ENCODE assay signal across 12 cellular contexts in the genomic region with DNA sequence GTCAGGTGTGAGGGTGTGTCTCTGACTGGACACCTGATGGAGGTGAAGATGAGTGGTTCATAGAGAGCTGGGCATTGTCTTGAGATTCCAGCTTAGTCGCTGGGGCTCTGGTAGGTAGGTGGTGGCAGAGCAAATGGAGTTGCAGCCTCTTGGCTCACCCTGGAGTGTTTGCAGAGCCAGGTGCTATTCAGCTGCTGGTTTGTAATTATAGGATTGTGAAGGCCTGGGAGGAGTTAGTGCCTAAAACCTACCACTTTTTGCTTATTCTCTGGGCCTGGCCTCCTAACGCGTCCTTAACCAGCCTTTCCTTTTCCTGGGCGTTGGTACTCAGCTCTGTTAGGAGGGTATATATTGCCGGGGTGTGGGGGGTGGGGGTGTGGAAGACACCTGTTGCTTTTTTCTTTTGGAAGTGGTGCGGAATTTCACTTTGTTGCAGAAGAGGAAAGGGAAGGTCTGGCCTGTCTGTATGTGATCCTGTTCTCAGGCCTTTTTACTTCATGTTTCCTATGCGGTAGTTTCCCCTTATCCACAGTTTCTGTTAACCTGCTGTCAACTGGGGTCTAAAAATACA. TPM values are rescaled to one million over a fixed set of nuclear protein-coding genes. Genes with fewer than 3 reads are reported as not detected.
DNase-seq lines count a peak whose midpoint lies in the region; ATAC-seq, FAIRE-seq and TF ChIP-seq lines count a peak whose summit lies in the region.
"Had no signal": no experiment of that assay in that cellular context is flagged by ENCODE, and none has a peak within 500 bp of the region (broad histone marks: within the 10 kb centered on the region; RNA-seq: fewer than 3 reads in every experiment).

No MANE protein-coding gene starts in this region.

- no peak overlapping the region for H3K18ac ChIP-seq in mesenchymal stem cell (ENCODE audit: low read depth in 1 of 2, low read length in 2 of 2)

- H3K4me1 ChIP-seq in A549 (peaks cover 35% of the 10 kb centered on the region), SJCRH30 (peaks cover 18% of the 10 kb centered on the region), mesenchymal stem cell (ENCODE audit: control insufficient read depth, insufficient read depth, low read depth, low read length) (peaks cover 12% of the 10 kb centered on the region)

- DNase-seq in A549 (ENCODE audit: low read depth in 1 of 2, low spot score in 1 of 2) (no peak), COLO668 (lab: John Stamatoyannopoulos, UW; ENCODE audit: unreplicated experiment) (peak; percentile 26), NCI-H510A treated with DMSO at 0.1 percent for 48 hours (lab: John Stamatoyannopoulos, UW) (peak; percentile 85), endothelial cell (ENCODE audit: low spot score) (no peak), SJCRH30 (no peak), mesenchymal stem cell (no peak), COLO829 (ENCODE audit: low spot score) (no peak), retina (no peak)
- DNase-seq: body of pancreas had no signal

- TF ChIP-seq RAD21 in A549 (conservative IDR thresholded peaks at IDR 0.05 in 1 of 2, IDR thresholded peaks at IDR 0.05 in 1 of 2): no peak

- H3K27ac Mint-ChIP-seq in endothelial cell (ENCODE audit: unreplicated experiment): peak overlapping the region; percentile 52

- ATAC-seq in A549: no peak
- ATAC-seq: body of pancreas, gastroesophageal sphincter had no signal

- H2AK5ac ChIP-seq in mesenchymal stem cell (ENCODE audit: low read length, severe bottlenecking): no peak overlapping the region

- H4K8ac ChIP-seq in mesenchymal stem cell (ENCODE audit: low read length): no peak overlapping the region

- peaks cover 19% of the 10 kb centered on the region for H3K27me3 Mint-ChIP-seq in endothelial cell (ENCODE audit: unreplicated experiment)

- H3K4me3 ChIP-seq in A549 (no peak overlapping the region), SJCRH30 (no peak overlapping the region), mesenchymal stem cell (ENCODE audit: insufficient read depth in 1 of 2, low read depth in 1 of 2, low read length in 2 of 2) (no peak overlapping the region)
- H3K4me3 ChIP-seq: body of pancreas, gastroesophageal sphincter, mucosa of descending colon, tibial nerve had no signal

- H3K9me3 Mint-ChIP-seq in endothelial cell (ENCODE audit: unreplicated experiment): no peaks in the 10 kb centered on the region

- H3K4me2 ChIP-seq in A549 (peak overlapping the region; percentile 98), mesenchymal stem cell (ENCODE audit: low read length, poor library complexity, severe bottlenecking) (no peak overlapping the region)

- H3K9me3 ChIP-seq in A549: no peaks in the 10 kb centered on the region
- H3K9me3 ChIP-seq in SJCRH30 (replicated peaks): no peaks in the 10 kb centered on the region
- H3K9me3 ChIP-seq in mesenchymal stem cell (ENCODE audit: control insufficient read depth, low read length): no peaks in the 10 kb centered on the region
- H3K9me3 ChIP-seq: body of pancreas, gastroesophageal sphincter, mucosa of descending colon, tibial nerve had no signal

- no peak overlapping the region for H2BK12ac ChIP-seq in mesenchymal stem cell (ENCODE audit: low read length in 2 of 2)

- no peak for TF ChIP-seq CTCF in A549 (IDR thresholded peaks at IDR 0.05)
- no peak for TF ChIP-seq CTCF in endothelial cell (IDR thresholded peaks at IDR 0.05; ENCODE audit: unreplicated experiment)

- CTCF ChIA-PET in A549 (lab: Yijun Ruan, JAX): interaction anchor here (0.9 to 4.6 kb wide), 5 partner anchors 8 to 263 kb away, joined by 3 to 40 read pairs (median 6); a partner anchor contains a TSS

- no peak overlapping the region for H3K14ac ChIP-seq in mesenchymal stem cell (ENCODE audit: low read length in 2 of 2)

- H2BK5ac ChIP-seq in mesenchymal stem cell (ENCODE audit: low read depth, low read length, poor library complexity, severe bottlenecking): no peak overlapping the region

- no peaks in the 10 kb centered on the region for H3K27me3 ChIP-seq in SJCRH30
- H3K27me3 ChIP-seq in mesenchymal stem cell (ENCODE audit: control insufficient read depth in 1 of 2, insufficient read depth in 1 of 2, low read length in 2 of 2): no peaks in the 10 kb centered on the region
- H3K27me3 ChIP-seq: body of pancreas, gastroesophageal sphincter, tibial nerve had no signal

- no peak for FAIRE-seq in A549 (lab: Jason Lieb, UNC)

- peaks cover 29% of the 10 kb centered on the region for H3K36me3 Mint-ChIP-seq in endothelial cell (ENCODE audit: low read depth, unreplicated experiment)

- no peak overlapping the region for H3K4ac ChIP-seq in mesenchymal stem cell (ENCODE audit: low read depth in 1 of 2, low read length in 2 of 2)

- H3K36me3 ChIP-seq in SJCRH30 (peaks cover 50% of the 10 kb centered on the region), mesenchymal stem cell (ENCODE audit: control insufficient read depth in 1 of 2, insufficient read depth in 2 of 2, low read depth in 1 of 2, low read length in 2 of 2) (peaks cover 34 to 35% of the 10 kb centered on the region in 2 experiments)

- no peak for TF ChIP-seq POLR2A in A549 (IDR thresholded peaks at IDR 0.05; ENCODE audit: low read length)

- POLR2A ChIA-PET in A549 (lab: Yijun Ruan, JAX): no interaction called here

- H2AFZ ChIP-seq in mesenchymal stem cell (ENCODE audit: low read depth, low read length): no peak overlapping the region

- no peak overlapping the region for H2BK15ac ChIP-seq in mesenchymal stem cell (ENCODE audit: low read depth, poor library complexity, severe bottlenecking)

- no peak overlapping the region for H3K9ac ChIP-seq in mesenchymal stem cell (ENCODE audit: low read length)

- H2BK120ac ChIP-seq in mesenchymal stem cell (ENCODE audit: low read depth, low read length): no peak overlapping the region

- H3K4me3 Mint-ChIP-seq in endothelial cell (ENCODE audit: unreplicated experiment): peak overlapping the region; percentile 6

- peaks cover 33% of the 10 kb centered on the region for H3K4me1 Mint-ChIP-seq in endothelial cell (ENCODE audit: unreplicated experiment)

- 89% methylated on average over 7 of the region's 7 CpGs for WGBS in A549 (ENCODE audit: missing lambda C conversion rate)
- 89% methylated on average over 5 of the region's 7 CpGs for WGBS in mesenchymal stem cell

- H3K27ac ChIP-seq in A549 (no peak overlapping the region), SJCRH30 (no peak overlapping the region), mesenchymal stem cell (ENCODE audit: low read length, poor library complexity, severe bottlenecking) (no peak overlapping the region)
- H3K27ac ChIP-seq: body of pancreas, gastroesophageal sphincter, tibial nerve had no signal

- no peak for TF ChIP-seq EP300 in A549 (IDR thresholded peaks at IDR 0.05)

- H3K23ac ChIP-seq in mesenchymal stem cell (ENCODE audit: low read length in 2 of 2): no peak overlapping the region

- peaks cover 13% of the 10 kb centered on the region for H3K79me1 ChIP-seq in mesenchymal stem cell (replicated peaks; ENCODE audit: low read length, poor library complexity, severe bottlenecking)

- no peak overlapping the region for H4K91ac ChIP-seq in mesenchymal stem cell (ENCODE audit: low read length)

TF ChIP-seq in A549, 52 proteins besides CTCF, POLR2A, EP300 and RAD21 (continues in another document):
- TF ChIP-seq PHF8 (IDR thresholded peaks at IDR 0.05; ENCODE audit: borderline replicate concordance, low read depth) (no peak), EHMT2 (IDR thresholded peaks at IDR 0.05; ENCODE audit: low read depth) (no peak)
- TF ChIP-seq, protein P1, sequence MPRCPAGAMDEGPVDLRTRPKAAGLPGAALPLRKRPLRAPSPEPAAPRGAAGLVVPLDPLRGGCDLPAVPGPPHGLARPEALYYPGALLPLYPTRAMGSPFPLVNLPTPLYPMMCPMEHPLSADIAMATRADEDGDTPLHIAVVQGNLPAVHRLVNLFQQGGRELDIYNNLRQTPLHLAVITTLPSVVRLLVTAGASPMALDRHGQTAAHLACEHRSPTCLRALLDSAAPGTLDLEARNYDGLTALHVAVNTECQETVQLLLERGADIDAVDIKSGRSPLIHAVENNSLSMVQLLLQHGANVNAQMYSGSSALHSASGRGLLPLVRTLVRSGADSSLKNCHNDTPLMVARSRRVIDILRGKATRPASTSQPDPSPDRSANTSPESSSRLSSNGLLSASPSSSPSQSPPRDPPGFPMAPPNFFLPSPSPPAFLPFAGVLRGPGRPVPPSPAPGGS (IDR thresholded peaks at IDR 0.05): no peak

RNA-seq across cellular contexts. Expression of a gene that starts 3.2 kb away (rescaled TPM):
- 27.0 and 34.1 TPM in 2 replicates for polyA plus RNA-seq in A549 (2011; rRNA removed)
- 42.6 and 53.3 TPM in 2 replicates for polyA plus RNA-seq in A549 (2012; cell fraction: cytosol; rRNA removed)
- 149 and 152 TPM in 2 replicates for polyA plus RNA-seq in A549 (2012; cell fraction: nucleus; rRNA removed)
- 43.9 to 49.1 TPM (median 44.1 TPM) in 3 replicates for polyA plus RNA-seq in A549 (2017; fragmentation: RNase III; extraction: RNeasy Plus Mini Kit Qiagen cat#74134 plus additional on column Dnase treatment)
- polyA minus RNA-seq in A549 (2011; rRNA and poly(A)+ RNA removed): 59.6 and 71.3 TPM in 2 replicates
- 29.9 TPM for total RNA-seq in endothelial cell (ENCODE audit: unreplicated experiment)
- 61.0 and 63.0 TPM in 2 replicates for total RNA-seq in SJCRH30 (2014; rRNA removed; shearing (Covaris generic))
- polyA plus RNA-seq in mesenchymal stem cell (2013, experiment 1 of 2): 25.0 TPM
- 23.2 TPM for polyA plus RNA-seq in mesenchymal stem cell (2013, experiment 2 of 2)

RNA-seq across cellular contexts. Expression of a gene that starts 15.9 kb away (rescaled TPM):
- polyA plus RNA-seq in A549 (2011; rRNA removed): 47.0 and 47.5 TPM in 2 replicates
- polyA plus RNA-seq in A549 (2012; cell fraction: cytosol; rRNA removed): 47.6 and 55.4 TPM in 2 replicates
- polyA plus RNA-seq in A549 (2012; cell fraction: nucleus; rRNA removed): 145 and 151 TPM in 2 replicates
- 33.3 to 37.3 TPM (median 37.2 TPM) in 3 replicates for polyA plus RNA-seq in A549 (2017; fragmentation: RNase III; extraction: RNeasy Plus Mini Kit Qiagen cat#74134 plus additional on column Dnase treatment)
- 63.4 and 69.4 TPM in 2 replicates for polyA minus RNA-seq in A549 (2011; rRNA and poly(A)+ RNA removed)
- total RNA-seq in endothelial cell (ENCODE audit: unreplicated experiment): 160 TPM
- 72.6 and 81.6 TPM in 2 replicates for total RNA-seq in SJCRH30 (2014; rRNA removed; shearing (Covaris generic))
- polyA plus RNA-seq in mesenchymal stem cell (2013, experiment 1 of 2): 84.4 TPM
- 79.9 TPM for polyA plus RNA-seq in mesenchymal stem cell (2013, experiment 2 of 2)

RNA-seq across cellular contexts. Expression of a gene that starts 16.1 kb away (rescaled TPM):
- 128 and 188 TPM in 2 replicates for polyA plus RNA-seq in A549 (2011; rRNA removed)
- 98.0 and 113 TPM in 2 replicates for polyA plus RNA-seq in A549 (2012; cell fraction: cytosol; rRNA removed)
- polyA plus RNA-seq in A549 (2012; cell fraction: nucleus; rRNA removed): 76.9 and 103 TPM in 2 replicates
- polyA plus RNA-seq in A549 (2017; fragmentation: RNase III; extraction: RNeasy Plus Mini Kit Qiagen cat#74134 plus additional on column Dnase treatment): 123 to 155 TPM (median 129 TPM) in 3 replicates
- 65.4 and 65.9 TPM in 2 replicates for polyA minus RNA-seq in A549 (2011; rRNA and poly(A)+ RNA removed)
- 43.2 TPM for total RNA-seq in endothelial cell (ENCODE audit: unreplicated experiment)
- total RNA-seq in SJCRH30 (2014; rRNA removed; shearing (Covaris generic)): 225 and 242 TPM in 2 replicates
- polyA plus RNA-seq in mesenchymal stem cell (2013, experiment 1 of 2): 45.7 TPM
- 46.3 TPM for polyA plus RNA-seq in mesenchymal stem cell (2013, experiment 2 of 2)

Comparison
In these comparisons a context has a peak if more than half of its experiments do, and no peak if none do; other contexts are left out.
1. DNase-seq: peak in COLO668 (single experiment) and NCI-H510A treated with DMSO at 0.1 percent for 48 hours (single experiment); none in A549 (0 of 2), endothelial cell (single experiment), SJCRH30 (0 of 2), mesenchymal stem cell (single experiment), COLO829 (single experiment) and retina (single experiment).